Comparison of ENCODE assay signal across 9 cellular contexts in genomic region chr6:14212020-14212419, GRCh38.
DNase-seq lines count a peak whose midpoint lies in the region; ATAC-seq, FAIRE-seq and TF ChIP-seq lines count a peak whose summit lies in the region.
"Had no signal": no experiment of that assay in that cellular context is flagged by ENCODE, and none has a peak within 500 bp of the region (broad histone marks: within the 10 kb centered on the region; RNA-seq: fewer than 3 reads in every experiment).

No MANE protein-coding gene starts in this region.

- H3K36me3 Mint-ChIP-seq in activated T-cell treated with anti-CD3 and anti-CD28 coated beads, Interleukin-2, amount 50 U/mL, for 24 hours (ENCODE audit: low read depth) = no peaks in the 10 kb centered on the region
- H3K36me3 Mint-ChIP-seq in activated naive CD8-positive, alpha-beta T cell treated with anti-CD3 and anti-CD28 coated beads, Interleukin-2, amount 10 ng/mL, durations not matched to agents 7 days and 5 days = no peaks in the 10 kb centered on the region

- no peaks in the 10 kb centered on the region for H3K9me3 Mint-ChIP-seq in activated T-cell treated with anti-CD3 and anti-CD28 coated beads, Interleukin-2, amount 50 U/mL, for 24 hours
- no peaks in the 10 kb centered on the region for H3K9me3 Mint-ChIP-seq in activated naive CD8-positive, alpha-beta T cell treated with anti-CD3 and anti-CD28 coated beads, Interleukin-2, amount 10 ng/mL, durations not matched to agents 7 days and 5 days

- peak overlapping the region; percentile 89 for H3K27ac Mint-ChIP-seq in activated T-cell treated with anti-CD3 and anti-CD28 coated beads, Interleukin-2, amount 50 U/mL, for 24 hours
- H3K27ac Mint-ChIP-seq in activated naive CD8-positive, alpha-beta T cell treated with anti-CD3 and anti-CD28 coated beads, Interleukin-2, amount 10 ng/mL, durations not matched to agents 7 days and 5 days = peak overlapping the region; percentile 82

- H3K36me3 ChIP-seq in HepG2 (replicated peaks in 1 of 2; ENCODE audit: control insufficient read depth in 1 of 2, insufficient read depth in 2 of 2, low read length in 2 of 2) (no peaks in the 10 kb centered on the region), subcutaneous abdominal adipose tissue (ENCODE audit: control insufficient read depth in 5 of 5, insufficient read depth in 5 of 5, low read length in 5 of 5) (no peaks in the 10 kb centered on the region)

- no peak overlapping the region for H3K9ac ChIP-seq in HepG2 (ENCODE audit: insufficient read depth, low read depth, low read length)
- peak overlapping the region in 3 of 5 donors; percentile 44 to 85 (median 83) for H3K9ac ChIP-seq in subcutaneous abdominal adipose tissue (ENCODE audit: low read length in 5 of 5)

- H3K4me3 Mint-ChIP-seq in activated T-cell treated with anti-CD3 and anti-CD28 coated beads, Interleukin-2, amount 50 U/mL, for 24 hours = peak overlapping the region; percentile 75
- H3K4me3 Mint-ChIP-seq in activated naive CD8-positive, alpha-beta T cell treated with anti-CD3 and anti-CD28 coated beads, Interleukin-2, amount 10 ng/mL, durations not matched to agents 7 days and 5 days = peak overlapping the region; percentile 81

- POLR2A ChIA-PET in activated naive CD8-positive, alpha-beta T cell treated with anti-CD3 and anti-CD28 coated beads, Interleukin-2, amount 10 ng/mL, durations not matched to agents 7 days and 5 days (lab: Charles Lee) = interaction anchor here (1.1 kb wide), 1 partner anchor 453 kb away, joined by 3 read pairs; no protein-coding TSS in a partner anchor
- POLR2A ChIA-PET in HepG2 (lab: Yijun Ruan, JAX) = no interaction called here

- H4K20me1 ChIP-seq in HepG2 (ENCODE audit: insufficient read depth, low read length) = no peaks in the 10 kb centered on the region

- H3K79me2 ChIP-seq in HepG2 (ENCODE audit: insufficient read depth, low read length) = no peaks in the 10 kb centered on the region

- H3K9me3 ChIP-seq in HepG2 (ENCODE audit: low read length) (no peaks in the 10 kb centered on the region), subcutaneous abdominal adipose tissue (ENCODE audit: control insufficient read depth in 5 of 5, low read length in 5 of 5) (no peaks in the 10 kb centered on the region)

- TF ChIP-seq CTCF in HepG2 (CRISPR knock-in tag; IDR thresholded peaks at IDR 0.05) = no peak

- H3K4me1 ChIP-seq in HepG2 (ENCODE audit: insufficient read depth, low read length) (peaks cover 30% of the 10 kb centered on the region), subcutaneous abdominal adipose tissue (ENCODE audit: control insufficient read depth in 5 of 5, insufficient read depth in 5 of 5, low read length in 5 of 5) (peaks cover 5 to 20% (median 16%) of the 10 kb centered on the region in 5 donors)

- 25% methylated on average over 8 of the region's 8 CpGs for WGBS in HepG2 (ENCODE audit: low lambda C conversion rate)

- H2AFZ ChIP-seq in HepG2 (ENCODE audit: low read length) = no peak overlapping the region

- H3K27me3 ChIP-seq in HepG2 (ENCODE audit: control insufficient read depth in 1 of 2, insufficient read depth in 2 of 2, low read length in 2 of 2) (peaks cover 0 to 21% of the 10 kb centered on the region in 2 experiments; a peak in 3 of 5 replicates), subcutaneous abdominal adipose tissue (ENCODE audit: control insufficient read depth in 5 of 5, insufficient read depth in 4 of 5, low read length in 5 of 5) (no peaks in the 10 kb centered on the region)

- TF ChIP-seq POLR2A in HepG2 (IDR thresholded peaks at IDR 0.05; ENCODE audit: insufficient read depth in 1 of 2, low read depth in 2 of 2, low read length in 2 of 2) = no peak

- intact Hi-C loops in HepG2 (cut with micrococcal nuclease; ENCODE audit: unreplicated experiment) = loop anchor here (5.0 to 10.0 kb wide), 2 partner anchors 1033 to 1280 kb away; partner anchors contain the start of gene JARID2

- H3K27ac ChIP-seq in HepG2 (ENCODE audit: extremely low read length, insufficient read depth, low read length) (no peak overlapping the region), subcutaneous abdominal adipose tissue (ENCODE audit: low read depth, low read length) (no peak overlapping the region)

- FAIRE-seq in HepG2 (lab: Jason Lieb, UNC) = no peak

- CTCF ChIA-PET in HepG2 (lab: Yijun Ruan, JAX; ENCODE audit: low intra/inter-chr PET ratio, low total read pairs) = interaction anchor here (0.7 to 2.0 kb wide), 3 partner anchors 298 to 1411 kb away, joined by 3 to 7 read pairs (median 4); no protein-coding TSS in a partner anchor

- no peak for ATAC-seq in activated naive CD8-positive, alpha-beta T cell treated with anti-CD3 and anti-CD28 coated beads, Interleukin-2, amount 10 ng/mL, durations not matched to agents 7 days and 5 days (ENCODE audit: low read depth)
- ATAC-seq in HepG2 = no peak
- ATAC-seq in GM21786 (IDR thresholded peaks at IDR 0.05; ENCODE audit: unreplicated experiment) = no peak
- ATAC-seq in HG03565 (IDR thresholded peaks at IDR 0.05; ENCODE audit: unreplicated experiment) = no peak

- H3K27me3 Mint-ChIP-seq in activated T-cell treated with anti-CD3 and anti-CD28 coated beads, Interleukin-2, amount 50 U/mL, for 24 hours = no peaks in the 10 kb centered on the region
- H3K27me3 Mint-ChIP-seq in activated naive CD8-positive, alpha-beta T cell treated with anti-CD3 and anti-CD28 coated beads, Interleukin-2, amount 10 ng/mL, durations not matched to agents 7 days and 5 days = peaks cover 2% of the 10 kb centered on the region

- H3K4me2 ChIP-seq in HepG2 (ENCODE audit: low read depth, low read length) = peak overlapping the region; percentile 98

- DNase-seq in activated T-cell treated with anti-CD3 and anti-CD28 coated beads, Interleukin-2, amount 50 U/mL, for 24 hours = no peak
- DNase-seq in activated T-cell treated with anti-CD3 and anti-CD28 coated beads, Interleukin-2, amount 50 U/mL, for 48 hours = no peak
- DNase-seq in activated naive CD8-positive, alpha-beta T cell treated with anti-CD3 and anti-CD28 coated beads, Interleukin-2, amount 10 ng/mL, durations not matched to agents 7 days and 5 days = no peak
- no peak for DNase-seq in HepG2 (ENCODE audit: low spot score)
- no peak for DNase-seq in NCI-H345 treated with DMSO at 0.1 percent for 48 hours (lab: John Stamatoyannopoulos, UW; ENCODE audit: unreplicated experiment)
- DNase-seq: NK-92 treated with Interleukin-12 subunit alpha and Interleukin-12 subunit beta, amount 100 ng/mL, for 24 hours had no signal

- TF ChIP-seq EP300 in HepG2 (IDR thresholded peaks at IDR 0.05; ENCODE audit: low read depth in 2 of 2, low read length in 2 of 2) = no peak
- TF ChIP-seq EP300 in HepG2 (CRISPR knock-in tag; IDR thresholded peaks at IDR 0.05; ENCODE audit: borderline replicate concordance) = no peak

- BruUV-seq in HepG2 (replicated peaks; lab: Mats Ljungman, UMichigan) = no TSS peak

- no peak for TF ChIP-seq RAD21 in HepG2 (CRISPR knock-in tag; IDR thresholded peaks at IDR 0.05)

- in situ Hi-C loops in HepG2 (cut with HindIII; ENCODE audit: extremely low pct_ligation_motif_present, low pct_unique_long_range_greater_than_20kb) = loop anchor here (10.0 to 25.0 kb wide), 4 partner anchors 1025 to 1400 kb away; partner anchors contain the start of gene JARID2

- H3K4me3 ChIP-seq in HepG2 (replicated peaks in 1 of 3; ENCODE audit: insufficient read depth in 1 of 3, low read depth in 2 of 3, low read length in 3 of 3) (peak overlapping the region in 2 of 3 experiments; percentile 52 to 80; a peak in 3 of 6 replicates), subcutaneous abdominal adipose tissue (ENCODE audit: low read depth in 1 of 5, low read length in 5 of 5) (peak overlapping the region; percentile 71 to 83 (median 77))

- peaks cover 40% of the 10 kb centered on the region for H3K4me1 Mint-ChIP-seq in activated T-cell treated with anti-CD3 and anti-CD28 coated beads, Interleukin-2, amount 50 U/mL, for 24 hours (ENCODE audit: low read depth)
- H3K4me1 Mint-ChIP-seq in activated naive CD8-positive, alpha-beta T cell treated with anti-CD3 and anti-CD28 coated beads, Interleukin-2, amount 10 ng/mL, durations not matched to agents 7 days and 5 days = peaks cover 7% of the 10 kb centered on the region

TF ChIP-seq in HepG2, 621 proteins besides CTCF, POLR2A, EP300 and RAD21:
- TF ChIP-seq IKZF4 (CRISPR knock-in tag; IDR thresholded peaks at IDR 0.05; ENCODE audit: borderline replicate concordance, low read depth, not compliant biosample characterization) (peak; percentile 12), TFAP4 (IDR thresholded peaks at IDR 0.05; ENCODE audit: borderline replicate concordance, low read depth) (0 out of 2 replicates have a peak, but pooled peaks have one; percentile 14), HNRNPUL1 (IDR thresholded peaks at IDR 0.05; ENCODE audit: low read depth, low read length) (no peak)
